Comparison of ENCODE assay signal across 11 cellular contexts in the genomic region with DNA sequence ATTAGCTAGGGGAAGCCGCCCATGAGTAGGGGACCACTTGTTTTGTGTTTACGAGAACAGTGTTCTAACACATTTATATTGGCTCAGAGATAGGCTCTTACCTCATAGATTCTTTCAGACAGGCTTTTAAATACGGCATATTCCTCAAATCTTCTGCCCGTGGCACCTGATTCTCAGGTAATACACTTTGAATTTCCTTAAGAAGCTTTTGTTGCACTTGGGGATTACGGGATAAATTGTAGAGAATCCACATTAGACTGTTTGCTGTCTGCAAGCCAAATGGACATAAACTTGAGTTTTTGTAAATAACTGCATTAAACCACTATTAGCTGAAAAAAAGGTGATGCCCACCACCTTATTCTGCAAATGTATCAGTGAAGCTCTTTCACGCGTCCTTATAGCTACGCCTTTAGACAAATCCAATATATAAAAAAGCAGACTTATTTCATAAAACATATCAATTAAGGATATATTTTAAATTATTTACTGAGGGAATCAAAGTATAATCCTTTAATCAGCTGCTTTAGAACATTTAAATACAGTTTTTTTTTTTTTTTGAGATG. TPM values are rescaled to one million over a fixed set of nuclear protein-coding genes. Genes with fewer than 3 reads are reported as not detected.
"Had no signal": no experiment of that assay in that cellular context is flagged by ENCODE, and none has a peak within 500 bp of the region (broad histone marks: within the 10 kb centered on the region; RNA-seq: fewer than 3 reads in every experiment).

No MANE protein-coding gene starts in this region.

- FAIRE-seq: H1, H54 had no signal

- H3K4me3 Mint-ChIP-seq: GM23338, H9, HFFc6 had no signal

- H3K4me1 Mint-ChIP-seq: H9 had no signal

- H3K4me1 ChIP-seq: HAP-1 had no signal

- H2AFZ ChIP-seq: GM23248, GM23338 had no signal

- H3K27ac ChIP-seq: GM23248 had no signal

- H3K9me3 Mint-ChIP-seq: H9, HFFc6 had no signal

- H3K9ac ChIP-seq: GM23248 had no signal

- H3K9me3 ChIP-seq: HAP-1 had no signal

- ATAC-seq: GM23338, HCT116 had no signal

- H3K36me3 ChIP-seq: HAP-1 had no signal

- H3K4me2 ChIP-seq: GM23338 had no signal

- H3K27ac Mint-ChIP-seq: GM23338, H9, HFFc6 had no signal

- DNase-seq: GM23248, GOT3, H7, H9, HCEC 1CT, HFFc6 had no signal

- H3K4me3 ChIP-seq: GM23248, GM23338, HAP-1 had no signal

RNA-seq across cellular contexts. Expression of a gene that starts 14.8 kb away (rescaled TPM):
- total RNA-seq: GM23338, H1, H9 had no signal
- polyA plus RNA-seq: H1 had no signal
